8 cellular contexts compared by ENCODE assay signal in the genomic region with DNA sequence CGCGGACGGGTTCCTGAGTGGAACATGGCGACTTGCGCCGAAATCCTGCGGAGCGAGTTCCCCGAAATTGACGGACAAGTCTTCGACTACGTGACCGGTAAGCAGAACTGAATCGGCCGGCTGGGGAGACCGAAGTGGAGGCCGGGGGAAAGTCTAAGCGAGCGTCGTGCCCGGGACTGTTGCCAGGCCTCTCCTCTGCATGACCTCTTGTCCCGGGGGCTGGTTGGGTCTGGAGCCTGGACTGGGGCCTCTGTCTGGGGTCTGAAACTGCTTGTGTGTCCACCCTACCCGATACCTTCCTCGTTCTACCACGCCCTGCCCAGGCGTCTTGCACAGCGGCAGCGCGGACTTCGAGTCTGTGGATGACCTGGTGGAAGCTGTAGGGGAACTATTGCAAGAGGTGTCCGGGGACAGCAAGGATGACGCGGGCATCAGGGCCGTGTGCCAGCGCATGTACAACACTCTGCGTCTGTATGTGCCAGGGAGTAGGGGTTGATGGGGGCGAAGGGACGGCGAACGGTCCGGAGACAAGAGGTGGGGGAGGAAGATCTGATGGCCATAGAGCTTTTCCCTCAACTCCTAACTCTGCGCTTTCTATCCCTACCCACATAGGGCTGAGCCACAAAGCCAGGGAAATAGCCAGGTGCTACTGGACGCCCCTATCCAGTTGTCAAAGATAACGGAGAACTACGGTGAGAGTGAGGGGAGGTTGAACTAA. TPM values are rescaled to one million over a fixed set of nuclear protein-coding genes. Genes with fewer than 3 reads are reported as not detected.
DNase-seq lines count a peak whose midpoint lies in the region; ATAC-seq, FAIRE-seq and TF ChIP-seq lines count a peak whose summit lies in the region.

A gene with protein sequence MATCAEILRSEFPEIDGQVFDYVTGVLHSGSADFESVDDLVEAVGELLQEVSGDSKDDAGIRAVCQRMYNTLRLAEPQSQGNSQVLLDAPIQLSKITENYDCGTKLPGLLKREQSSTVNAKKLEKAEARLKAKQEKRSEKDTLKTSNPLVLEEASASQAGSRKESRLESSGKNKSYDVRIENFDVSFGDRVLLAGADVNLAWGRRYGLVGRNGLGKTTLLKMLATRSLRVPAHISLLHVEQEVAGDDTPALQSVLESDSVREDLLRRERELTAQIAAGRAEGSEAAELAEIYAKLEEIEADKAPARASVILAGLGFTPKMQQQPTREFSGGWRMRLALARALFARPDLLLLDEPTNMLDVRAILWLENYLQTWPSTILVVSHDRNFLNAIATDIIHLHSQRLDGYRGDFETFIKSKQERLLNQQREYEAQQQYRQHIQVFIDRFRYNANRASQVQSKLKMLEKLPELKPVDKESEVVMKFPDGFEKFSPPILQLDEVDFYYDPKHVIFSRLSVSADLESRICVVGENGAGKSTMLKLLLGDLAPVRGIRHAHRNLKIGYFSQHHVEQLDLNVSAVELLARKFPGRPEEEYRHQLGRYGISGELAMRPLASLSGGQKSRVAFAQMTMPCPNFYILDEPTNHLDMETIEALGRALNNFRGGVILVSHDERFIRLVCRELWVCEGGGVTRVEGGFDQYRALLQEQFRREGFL (plus strand): TSS at position 16 of the 718 bp plus-strand sequence. CDS start 9 bp downstream, at position 25.

- peaks cover 4% of the 10 kb centered on the region for H3K9me1 ChIP-seq in K562 (ENCODE audit: control insufficient read depth, insufficient read depth, low read length)

- DNase-seq in G401 (ENCODE audit: low spot score) (no peak), Karpas-422 (peak; percentile 68), K562 (ENCODE audit: extremely low read depth in 1 of 4, low spot score in 3 of 4) (no peak), immature natural killer cell (no peak), NCI-H1092 treated with DMSO at 0.1 percent for 48 hours (lab: John Stamatoyannopoulos, UW) (no peak), NCI-H1048 (lab: John Stamatoyannopoulos, UW) (no peak)
- no peak for DNase-seq in stimulated activated naive B cell treated with anti-CD40 and anti-IgM and Interleukin-4, amounts not matched to agents 10 μg/mL and 1 μg/mL and 100 μg/mL, for 72 hours

- no peak for TF ChIP-seq RAD21 in K562 (CRISPR knock-in tag; conservative IDR thresholded peaks at IDR 0.05 in 1 of 2, IDR thresholded peaks at IDR 0.05 in 1 of 2)

- H3K27ac Mint-ChIP-seq in immature natural killer cell: peak within 1 kb of the TSS; percentile 89 to 99 (median 96)
- H3K27ac Mint-ChIP-seq in stimulated activated naive B cell treated with anti-CD40 and anti-IgM and Interleukin-4, amounts not matched to agents 10 μg/mL and 1 μg/mL and 100 μg/mL, for 72 hours: peak within 1 kb of the TSS; percentile 96

- peaks cover 37 to 48% of the 10 kb centered on the region in 2 donors for H3K4me1 Mint-ChIP-seq in immature natural killer cell
- peaks cover 28 to 38% of the 10 kb centered on the region in 2 donors for H3K4me1 Mint-ChIP-seq in stimulated activated naive B cell treated with anti-CD40 and anti-IgM and Interleukin-4, amounts not matched to agents 10 μg/mL and 1 μg/mL and 100 μg/mL, for 72 hours

- H3K36me3 ChIP-seq in Karpas-422 (ENCODE audit: insufficient read depth, low read length) (peaks cover 50% of the 10 kb centered on the region), K562 (ENCODE audit: control insufficient read depth, insufficient read depth, low read length) (peaks cover 83% of the 10 kb centered on the region)

- in situ Hi-C loops in G401 (cut with HindIII; ENCODE audit: low sequenced_read_pairs) (no loop called here), K562 (cut with MboI) (no loop called here)

- ATAC-seq in GM21528 (IDR thresholded peaks at IDR 0.05; ENCODE audit: low FRiP score, unreplicated experiment) (peak; percentile 32), K562 (peak; percentile 28)
- peak; percentile 40 to 43 for ATAC-seq in stimulated activated naive B cell treated with anti-CD40 and anti-IgM and Interleukin-4, amounts not matched to agents 10 μg/mL and 1 μg/mL and 100 μg/mL, for 72 hours (replicated peaks)

- H3K9me2 ChIP-seq in Karpas-422 (replicated peaks; ENCODE audit: insufficient read depth, low read length): no peaks in the 10 kb centered on the region

- H3K4me2 ChIP-seq in Karpas-422 (ENCODE audit: low read depth, low read length, poor library complexity, severe bottlenecking): peak within 1 kb of the TSS; percentile 90
- peak within 1 kb of the TSS; percentile 100 for H3K4me2 ChIP-seq in K562 (ENCODE audit: insufficient read depth, low read length)

- H3K4me3 ChIP-seq in Karpas-422 (ENCODE audit: low read length) (peak within 1 kb of the TSS; percentile 95), K562 (peak within 1 kb of the TSS; percentile 92)

- BruUV-seq in K562 (replicated peaks; lab: Mats Ljungman, UMichigan): TSS peak; percentile 50

- peaks cover 40% of the 10 kb centered on the region for H3K79me2 ChIP-seq in Karpas-422 (ENCODE audit: low read length)
- peaks cover 31% of the 10 kb centered on the region for H3K79me2 ChIP-seq in K562 (ENCODE audit: control insufficient read depth, insufficient read depth, low read length)

- peaks cover 10 to 42% (median 16%) of the 10 kb centered on the region in 3 donors for H3K36me3 Mint-ChIP-seq in immature natural killer cell
- H3K36me3 Mint-ChIP-seq in stimulated activated naive B cell treated with anti-CD40 and anti-IgM and Interleukin-4, amounts not matched to agents 10 μg/mL and 1 μg/mL and 100 μg/mL, for 72 hours: peaks cover 35 to 65% of the 10 kb centered on the region in 2 donors

- peak within 1 kb of the TSS; percentile 96 to 99 (median 97) for H3K4me3 Mint-ChIP-seq in immature natural killer cell
- peak within 1 kb of the TSS; percentile 88 to 96 for H3K4me3 Mint-ChIP-seq in stimulated activated naive B cell treated with anti-CD40 and anti-IgM and Interleukin-4, amounts not matched to agents 10 μg/mL and 1 μg/mL and 100 μg/mL, for 72 hours

- H2AFZ ChIP-seq in Karpas-422 (ENCODE audit: low read length): peak within 1 kb of the TSS; percentile 76
- H2AFZ ChIP-seq in K562 (ENCODE audit: low read depth, low read length): peak within 1 kb of the TSS; percentile 96

- H3K9me3 ChIP-seq in Karpas-422 (ENCODE audit: low read length) (no peaks in the 10 kb centered on the region), K562 (replicated peaks; ENCODE audit: control insufficient read depth, insufficient read depth, low read depth, low read length) (no peaks in the 10 kb centered on the region)

- intact Hi-C loops in K562 (cut with micrococcal nuclease): no loop called here

- peaks cover 21% of the 10 kb centered on the region for H3K4me1 ChIP-seq in Karpas-422 (ENCODE audit: low read length)
- H3K4me1 ChIP-seq in K562 (replicated peaks in 1 of 2; ENCODE audit: control insufficient read depth in 2 of 2, insufficient read depth in 2 of 2, low read length in 2 of 2): peaks cover 17 to 32% of the 10 kb centered on the region in 2 experiments

- FAIRE-seq in K562 (lab: Jason Lieb, UNC): no peak

- CTCF ChIA-PET in K562 (lab: Yijun Ruan, JAX; ENCODE audit: low intra/inter-chr PET ratio): interaction anchor here (0.5 kb wide), 1 partner anchor 291 kb away, joined by 3 read pairs; no protein-coding TSS in a partner anchor

- H3K9me3 Mint-ChIP-seq in immature natural killer cell: no peaks in the 10 kb centered on the region
- H3K9me3 Mint-ChIP-seq in stimulated activated naive B cell treated with anti-CD40 and anti-IgM and Interleukin-4, amounts not matched to agents 10 μg/mL and 1 μg/mL and 100 μg/mL, for 72 hours: no peaks in the 10 kb centered on the region

- no peak for TF ChIP-seq CTCF in K562 (IDR thresholded peaks at IDR 0.05 in 2 of 3, conservative IDR thresholded peaks at IDR 0.05 in 1 of 3; ENCODE audit: insufficient read depth in 2 of 3, low read depth in 1 of 3, low read length in 3 of 3)

- peaks cover 5 to 10% (median 8%) of the 10 kb centered on the region in 3 donors for H3K27me3 Mint-ChIP-seq in immature natural killer cell (ENCODE audit: low read depth in 3 of 3)
- no peaks in the 10 kb centered on the region for H3K27me3 Mint-ChIP-seq in stimulated activated naive B cell treated with anti-CD40 and anti-IgM and Interleukin-4, amounts not matched to agents 10 μg/mL and 1 μg/mL and 100 μg/mL, for 72 hours

- POLR2A ChIA-PET in K562 (lab: Yijun Ruan, JAX): interaction anchor here (0.6 to 3.5 kb wide), 17 partner anchors 8 to 291 kb away, joined by 3 to 20 read pairs (median 4); no protein-coding TSS in a partner anchor

- H3K27me3 ChIP-seq in Karpas-422 (ENCODE audit: low read length) (no peaks in the 10 kb centered on the region), K562 (ENCODE audit: control insufficient read depth in 2 of 2, insufficient read depth in 2 of 2, low read length in 2 of 2) (no peaks in the 10 kb centered on the region)

- H3K27ac ChIP-seq in Karpas-422 (ENCODE audit: low read length) (peak within 1 kb of the TSS; percentile 25; the same call in 1 of the 2 replicates), K562 (ENCODE audit: extremely low read depth, low read depth, low read length) (peak within 1 kb of the TSS; percentile 93)

- H4K20me1 ChIP-seq in Karpas-422 (ENCODE audit: insufficient read depth, low read depth, low read length) (peaks cover 27% of the 10 kb centered on the region), K562 (replicated peaks; ENCODE audit: control insufficient read depth, insufficient read depth, low read length) (0 out of 2 replicates have a peak, but pooled peaks cover 3% of the 10 kb centered on the region)

- H3K9ac ChIP-seq in Karpas-422 (ENCODE audit: low read length) (peak within 1 kb of the TSS; percentile 91), K562 (ENCODE audit: insufficient read depth in 1 of 2, low read depth in 2 of 2, low read length in 2 of 2) (peak within 1 kb of the TSS; percentile 89 to 94)

- peak; percentile 82 for TF ChIP-seq POLR2A in K562 (conservative IDR thresholded peaks at IDR 0.05)

- TF ChIP-seq EP300 in K562 (IDR thresholded peaks at IDR 0.05; ENCODE audit: low read length): no peak

- 0% methylated on average over 36 of the region's 45 CpGs for WGBS in K562 (ENCODE audit: insufficient coverage, low coverage, missing lambda C conversion rate)

RNA-seq across cellular contexts. Expression of the gene that starts here (rescaled TPM):
- 47.0 and 63.5 TPM in 2 replicates for total RNA-seq in G401 (2014; rRNA removed; shearing (Covaris generic))
- total RNA-seq in Karpas-422 (2014; rRNA removed; shearing (Covaris generic); ENCODE audit: low replicate concordance): 61.6 and 62.9 TPM in 2 replicates
- total RNA-seq in K562 (2011; cell fraction: chromatin; rRNA removed; ENCODE audit: low replicate concordance): 203 and 374 TPM in 2 replicates
- 204 and 235 TPM in 2 replicates for total RNA-seq in K562 (2011; cell fraction: nucleolus; rRNA removed)
- 155 and 178 TPM in 2 replicates for total RNA-seq in K562 (2011; cell fraction: nucleoplasm; rRNA removed)
- total RNA-seq in K562 (2014; rRNA removed) (47.1 and 54.2 TPM in 2 replicates), K562 (2014; rRNA removed; fragmentation: Illumina TruSeq; extraction: Trizol) (17.6 and 20.0 TPM in 2 replicates), K562 (2015; rRNA removed; fragmentation: Illumina TruSeq; extraction: Trizol) (33.6 and 37.7 TPM in 2 replicates), K562 (2021) (61.9 and 77.9 TPM in 2 replicates)
- polyA plus RNA-seq in K562 (2011; rRNA removed) (45.1 and 59.3 TPM in 2 replicates), K562 (2014; fragmentation: Illumina TruSeq; extraction: Trizol) (51.0 and 57.1 TPM in 2 replicates), K562 (2014; fragmentation: Nextera tagmentation; extraction: Ambion mirVana) (10 to 100 TPM in 1 of 2 experiments, 1 to 10 TPM in 1; 6.7 to 23.7 TPM), K562 (2014; rRNA removed) (65.0 and 68.5 TPM in 2 replicates), immature natural killer cell (10 to 100 TPM; 19.1 to 47.1 (median 28.9) TPM)
- polyA plus RNA-seq in K562 (2011; cell fraction: cytosol; rRNA removed): 54.7 and 103 TPM in 2 replicates
- 298 and 363 TPM in 2 replicates for polyA plus RNA-seq in K562 (2011; cell fraction: nucleus; rRNA removed)
- 47.0 and 54.1 TPM in 2 replicates for polyA plus RNA-seq in K562 (2012)
- 45.4 and 50.7 TPM in 2 replicates for polyA minus RNA-seq in K562 (2011; rRNA and poly(A)+ RNA removed)
- 31.0 and 41.5 TPM in 2 replicates for polyA minus RNA-seq in K562 (2011; cell fraction: cytosol; rRNA and poly(A)+ RNA removed)
- polyA minus RNA-seq in K562 (2011; cell fraction: nucleus; rRNA and poly(A)+ RNA removed): 96.3 and 137 TPM in 2 replicates
